Comparison of ENCODE assay signal across 23 cellular contexts in genomic region chr3:11364181-11364580, GRCh38.
DNase-seq lines count a peak whose midpoint lies in the region; TF ChIP-seq lines count a peak whose summit lies in the region.
"Had no signal": no experiment of that assay in that cellular context is flagged by ENCODE, and none has a peak within 500 bp of the region (broad histone marks: within the 10 kb centered on the region; RNA-seq: fewer than 3 reads in every experiment).

No MANE protein-coding gene starts in this region.

- POLR2A ChIA-PET in AG04450 (lab: Yijun Ruan, JAX), result no interaction called here

- H3K4me3 ChIP-seq in AG04450 (ENCODE audit: low read depth, low read length), result no peak overlapping the region
- H3K4me3 ChIP-seq in endodermal cell (ENCODE audit: low read length), result no peak overlapping the region
- H3K4me3 ChIP-seq: BLaER1, hepatocyte, lung, ovary, right lobe of liver had no signal

- H3K27ac ChIP-seq in AG04450 (ENCODE audit: low read depth, low read length) (peak overlapping the region; percentile 63), endodermal cell (ENCODE audit: low read depth, low read length) (no peak overlapping the region)
- H3K27ac ChIP-seq: BLaER1, hepatocyte, ovary, right lobe of liver had no signal

- H3K9me3 Mint-ChIP-seq in CD14-positive monocyte, result no peaks in the 10 kb centered on the region
- no peaks in the 10 kb centered on the region for H3K9me3 Mint-ChIP-seq in activated T-helper 2 cell treated with anti-CD3 and anti-CD28 coated beads, Interferon-gamma antibody, Interleukin-2, Interleukin-4, amounts not matched to agents 10 μg/mL and 5 μg/mL and 100 μg/mL, durations not matched to agents 14 hours and 24 hours and 36 hours
- no peaks in the 10 kb centered on the region for H3K9me3 Mint-ChIP-seq in endodermal cell
- H3K9me3 Mint-ChIP-seq: T-cell, type B pancreatic cell had no signal

- H3K9ac ChIP-seq in endodermal cell (ENCODE audit: extremely low read depth, low read length, poor library complexity, severe bottlenecking), result no peak overlapping the region
- H3K9ac ChIP-seq: BLaER1 had no signal

- peaks cover 15% of the 10 kb centered on the region for H3K4me1 Mint-ChIP-seq in CD14-positive monocyte
- H3K4me1 Mint-ChIP-seq in activated T-helper 2 cell treated with anti-CD3 and anti-CD28 coated beads, Interferon-gamma antibody, Interleukin-2, Interleukin-4, amounts not matched to agents 10 μg/mL and 5 μg/mL and 100 μg/mL, durations not matched to agents 14 hours and 24 hours and 36 hours (ENCODE audit: low read depth), result peaks cover 36% of the 10 kb centered on the region
- peaks cover 18% of the 10 kb centered on the region for H3K4me1 Mint-ChIP-seq in endodermal cell
- H3K4me1 Mint-ChIP-seq: T-cell had no signal

- CTCF ChIA-PET in AG04450 (lab: Charles Lee), result interaction anchor here (1.1 to 1.7 kb wide), 5 partner anchors 15 to 606 kb away, joined by 3 to 11 read pairs (median 6); no protein-coding TSS in a partner anchor

- peaks cover 62% of the 10 kb centered on the region for H3K36me3 ChIP-seq in endodermal cell (ENCODE audit: control insufficient read depth, insufficient read depth, low read length)
- H3K36me3 ChIP-seq: ovary had no signal

- TF ChIP-seq CTCF in AG04450 (IDR thresholded peaks at IDR 0.05; ENCODE audit: low read depth, low read length) (no peak), CD14-positive monocyte (IDR thresholded peaks at IDR 0.05) (no peak), endodermal cell (conservative IDR thresholded peaks at IDR 0.05) (no peak)

- in situ Hi-C loops in G401 (cut with HindIII; ENCODE audit: low sequenced_read_pairs), result no loop called here

- DNase-seq in AG04450 (ENCODE audit: low read depth, low spot score) (no peak), CD14-positive monocyte (ENCODE audit: low spot score) (no peak), iris pigment epithelial cell (ENCODE audit: low read depth) (peak; percentile 79), endodermal cell (no peak), G401 (ENCODE audit: low spot score) (no peak), COLO668 (lab: John Stamatoyannopoulos, UW; ENCODE audit: unreplicated experiment) (no peak)
- DNase-seq in activated T-helper 2 cell treated with anti-CD3 and anti-CD28 coated beads, Interferon-gamma antibody, Interleukin-2, Interleukin-4, amounts not matched to agents 10 μg/mL and 5 μg/mL and 100 μg/mL, durations not matched to agents 14 hours and 24 hours and 36 hours (ENCODE audit: low spot score), result no peak
- no peak for DNase-seq in activated effector memory CD4-positive, alpha-beta T cell treated with anti-CD3 and anti-CD28 coated beads, Interleukin-2, amount 50 U/mL, for 16 hours
- DNase-seq: activated CD4-positive, alpha-beta T cell treated with anti-CD3 and anti-CD28 coated beads, Interleukin-2, amount 50 U/mL, for 48 hours; activated T-cell treated with anti-CD3 and anti-CD28 coated beads, Interleukin-2, amount 50 U/mL, for 1 hour; effector CD4-positive, alpha-beta T cell; GDM1; NCI-H1436 treated with DMSO at 0.1 percent for 48 hours; NCI-H748 treated with DMSO at 0.1 percent for 48 hours; ovary; right lobe of liver; stimulated activated CD4-positive, alpha-beta T cell treated with anti-CD3 and anti-CD28 coated beads, Interleukin-1b, Interleukin-23, amount 100 ng/mL, for 48 hours; stimulated activated naive CD8-positive, alpha-beta T cell treated with anti-CD3 and anti-CD28 coated beads, Interleukin-15, Interleukin-2, amounts not matched to agents 100 U/mL and 50 U/mL, for 24 hours; T-cell had no signal

- no peaks in the 10 kb centered on the region for H3K27me3 Mint-ChIP-seq in CD14-positive monocyte (ENCODE audit: low read depth in 3 of 3)
- no peaks in the 10 kb centered on the region for H3K27me3 Mint-ChIP-seq in activated T-helper 2 cell treated with anti-CD3 and anti-CD28 coated beads, Interferon-gamma antibody, Interleukin-2, Interleukin-4, amounts not matched to agents 10 μg/mL and 5 μg/mL and 100 μg/mL, durations not matched to agents 14 hours and 24 hours and 36 hours (ENCODE audit: low read depth)
- H3K27me3 Mint-ChIP-seq in endodermal cell (ENCODE audit: insufficient read depth), result no peaks in the 10 kb centered on the region
- H3K27me3 Mint-ChIP-seq: T-cell, type B pancreatic cell had no signal

- WGBS in endodermal cell (ENCODE audit: insufficient coverage in 1 of 2, insufficient read length in 1 of 2), 2 experiments, result 96% methylated on average over 2 of the region's 2 CpGs; no CpG with 5 or more reads in 1 of the 2 experiments

- H3K4me3 Mint-ChIP-seq in CD14-positive monocyte, result no peak overlapping the region
- H3K4me3 Mint-ChIP-seq in activated T-helper 2 cell treated with anti-CD3 and anti-CD28 coated beads, Interferon-gamma antibody, Interleukin-2, Interleukin-4, amounts not matched to agents 10 μg/mL and 5 μg/mL and 100 μg/mL, durations not matched to agents 14 hours and 24 hours and 36 hours (ENCODE audit: low read depth), result no peak overlapping the region
- no peak overlapping the region for H3K4me3 Mint-ChIP-seq in endodermal cell
- H3K4me3 Mint-ChIP-seq: T-cell, type B pancreatic cell had no signal

- H3K4me1 ChIP-seq in endodermal cell (ENCODE audit: control insufficient read depth, insufficient read depth, low read length), result no peaks in the 10 kb centered on the region
- H3K4me1 ChIP-seq: BLaER1, right lobe of liver had no signal

- H3K9me3 ChIP-seq in AG04450 (ENCODE audit: control insufficient read depth, insufficient read depth, low read length) (no peaks in the 10 kb centered on the region), endodermal cell (ENCODE audit: control insufficient read depth, low read length) (peaks cover 9% of the 10 kb centered on the region)
- H3K9me3 ChIP-seq: BLaER1, ovary, right lobe of liver had no signal

- intact Hi-C loops in CD14-positive monocyte (cut with micrococcal nuclease), result no loop called here
- intact Hi-C loops in activated T-helper 2 cell treated with anti-CD3 and anti-CD28 coated beads, Interferon-gamma antibody, Interleukin-2, Interleukin-4, amounts not matched to agents 10 μg/mL and 5 μg/mL and 100 μg/mL, durations not matched to agents 14 hours and 24 hours and 36 hours (cut with micrococcal nuclease), result loop anchor here (5.0 to 10.0 kb wide), 3 partner anchors 62 to 481 kb away; partner anchors contain the start of genes TAMM41 and VGLL4

- H3K27ac Mint-ChIP-seq in CD14-positive monocyte (peak overlapping the region in 4 of 7 donors; percentile 44 to 46 (median 44)), endodermal cell (no peak overlapping the region)
- H3K27ac Mint-ChIP-seq in activated T-helper 2 cell treated with anti-CD3 and anti-CD28 coated beads, Interferon-gamma antibody, Interleukin-2, Interleukin-4, amounts not matched to agents 10 μg/mL and 5 μg/mL and 100 μg/mL, durations not matched to agents 14 hours and 24 hours and 36 hours, result peak overlapping the region; percentile 58
- H3K27ac Mint-ChIP-seq: T-cell, type B pancreatic cell had no signal

- H3K27me3 ChIP-seq in AG04450 (ENCODE audit: control insufficient read depth, insufficient read depth, low read length) (no peaks in the 10 kb centered on the region), endodermal cell (ENCODE audit: control insufficient read depth, insufficient read depth, low read length, poor library complexity, severe bottlenecking) (no peaks in the 10 kb centered on the region)
- H3K27me3 ChIP-seq: BLaER1, hepatocyte, ovary, right lobe of liver had no signal

- H3K36me3 Mint-ChIP-seq in CD14-positive monocyte, result peaks cover 83 to 98% of the 10 kb centered on the region in 2 donors
- H3K36me3 Mint-ChIP-seq in activated T-helper 2 cell treated with anti-CD3 and anti-CD28 coated beads, Interferon-gamma antibody, Interleukin-2, Interleukin-4, amounts not matched to agents 10 μg/mL and 5 μg/mL and 100 μg/mL, durations not matched to agents 14 hours and 24 hours and 36 hours (ENCODE audit: low read depth), result peaks cover 74% of the 10 kb centered on the region
- peaks cover 37% of the 10 kb centered on the region for H3K36me3 Mint-ChIP-seq in endodermal cell (ENCODE audit: low read depth)
